Comparison of ENCODE assay signal across 8 cellular contexts in the genomic region with DNA sequence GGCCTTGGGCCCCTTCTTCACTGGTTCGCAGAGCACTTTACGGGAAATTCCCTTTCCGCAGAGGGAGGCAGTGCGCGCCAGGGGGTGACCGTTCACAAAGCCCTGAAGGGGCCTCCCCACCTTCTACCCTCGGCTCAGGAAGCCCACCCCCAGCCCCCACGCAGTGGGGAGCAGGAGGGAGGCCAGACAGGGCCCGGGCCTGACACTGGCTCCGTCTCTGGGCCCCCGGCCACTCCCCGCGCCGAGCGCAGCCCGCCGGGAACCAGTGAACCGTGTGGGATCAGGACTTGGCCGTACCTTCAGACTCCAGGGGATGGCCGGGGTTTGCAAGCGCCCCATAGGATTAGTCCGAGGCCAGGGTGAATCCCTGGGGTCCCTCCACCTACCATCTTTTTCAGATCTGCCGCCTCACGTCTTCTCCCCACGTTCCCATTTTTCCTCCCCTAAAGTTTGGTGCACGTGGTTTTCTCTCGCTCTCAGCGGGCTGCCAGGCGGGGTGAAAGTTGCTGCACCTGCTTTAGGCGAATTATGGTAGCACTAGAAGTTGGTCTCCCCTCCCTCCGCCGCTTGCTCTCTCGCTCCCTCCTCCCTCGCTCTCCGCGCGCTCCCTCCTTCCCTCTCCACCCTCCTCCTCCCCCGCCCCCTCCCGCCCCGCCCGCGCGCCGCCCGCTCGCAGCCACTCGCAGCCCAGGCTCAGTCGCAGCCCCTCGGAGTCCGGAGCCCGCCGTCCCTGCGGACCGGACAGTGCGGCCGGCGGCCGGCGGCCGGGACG. TPM values are rescaled to one million over a fixed set of nuclear protein-coding genes. Genes with fewer than 3 reads are reported as not detected.
DNase-seq lines count a peak whose midpoint lies in the region; FAIRE-seq and TF ChIP-seq lines count a peak whose summit lies in the region.

A gene with protein sequence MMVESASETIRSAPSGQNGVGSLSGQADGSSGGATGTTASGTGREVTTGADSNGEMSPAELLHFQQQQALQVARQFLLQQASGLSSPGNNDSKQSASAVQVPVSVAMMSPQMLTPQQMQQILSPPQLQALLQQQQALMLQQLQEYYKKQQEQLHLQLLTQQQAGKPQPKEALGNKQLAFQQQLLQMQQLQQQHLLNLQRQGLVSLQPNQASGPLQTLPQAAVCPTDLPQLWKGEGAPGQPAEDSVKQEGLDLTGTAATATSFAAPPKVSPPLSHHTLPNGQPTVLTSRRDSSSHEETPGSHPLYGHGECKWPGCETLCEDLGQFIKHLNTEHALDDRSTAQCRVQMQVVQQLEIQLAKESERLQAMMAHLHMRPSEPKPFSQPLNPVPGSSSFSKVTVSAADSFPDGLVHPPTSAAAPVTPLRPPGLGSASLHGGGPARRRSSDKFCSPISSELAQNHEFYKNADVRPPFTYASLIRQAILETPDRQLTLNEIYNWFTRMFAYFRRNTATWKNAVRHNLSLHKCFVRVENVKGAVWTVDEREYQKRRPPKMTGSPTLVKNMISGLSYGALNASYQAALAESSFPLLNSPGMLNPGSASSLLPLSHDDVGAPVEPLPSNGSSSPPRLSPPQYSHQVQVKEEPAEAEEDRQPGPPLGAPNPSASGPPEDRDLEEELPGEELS (plus strand): TSS at position 679 of the 772 bp plus-strand sequence. CDS start 19,380 bp downstream, outside the sequence.

- H3K27ac ChIP-seq in stomach = peak within 1 kb of the TSS; percentile 81 to 94 (median 88)

- peak within 1 kb of the TSS; percentile 80 for H2AFZ ChIP-seq in Loucy (ENCODE audit: low read length)

- peak within 1 kb of the TSS; percentile 97 for H3K4me2 ChIP-seq in Loucy (ENCODE audit: low read depth, low read length, poor library complexity, severe bottlenecking)

- peak within 1 kb of the TSS; percentile 82 for H3K9ac ChIP-seq in Loucy (ENCODE audit: low read depth, low read length, poor library complexity, severe bottlenecking)

- peaks cover 64% of the 10 kb centered on the region for H3K79me2 ChIP-seq in Loucy (ENCODE audit: insufficient read depth, low read length)

- TF ChIP-seq CTCF in Loucy (conservative IDR thresholded peaks at IDR 0.05; ENCODE audit: low read length) (no peak), fibroblast of villous mesenchyme (IDR thresholded peaks at IDR 0.05; ENCODE audit: insufficient read depth, low read depth, low read length) (no peak), neural crest cell (conservative IDR thresholded peaks at IDR 0.05) (no peak), stomach (IDR thresholded peaks at IDR 0.05) (no peak)

- H3K27me3 ChIP-seq in Loucy (ENCODE audit: insufficient read depth, low read length, poor library complexity, severe bottlenecking) (no peaks in the 10 kb centered on the region), stomach (peaks cover 0 to 44% (median 7%) of the 10 kb centered on the region in 3 donors)

- no peaks in the 10 kb centered on the region for H3F3A ChIP-seq in Loucy (ENCODE audit: low read depth)

- no peaks in the 10 kb centered on the region for H3K36me3 Mint-ChIP-seq in neural crest cell (ENCODE audit: low read depth)

- H3K9me2 ChIP-seq in Loucy (replicated peaks; ENCODE audit: low read depth, low read length) = no peaks in the 10 kb centered on the region

- peaks cover 36% of the 10 kb centered on the region for H4K20me1 ChIP-seq in Loucy (ENCODE audit: insufficient read depth, low read length, poor library complexity, severe bottlenecking)

- no peaks in the 10 kb centered on the region for H3K9me3 Mint-ChIP-seq in neural crest cell

- H3K4me3 ChIP-seq in Loucy (ENCODE audit: low read length, poor library complexity, severe bottlenecking) (peak within 1 kb of the TSS; percentile 99), fibroblast of villous mesenchyme (ENCODE audit: low read depth, low read length) (peak within 1 kb of the TSS; percentile 95), stomach (peak within 1 kb of the TSS; percentile 74 to 99 (median 94))

- intact Hi-C loops in stomach (cut with DNase I; ENCODE audit: low total_unique reads) = no loop called here

- WGBS in stomach, 5 donors = 0 to 2% (median 1%) methylated on average over 35 to 61 of the region's 61 CpGs

- H3K4me1 ChIP-seq in Loucy (ENCODE audit: insufficient read depth, low read length, poor library complexity, severe bottlenecking) = peaks cover 55% of the 10 kb centered on the region
- H3K4me1 ChIP-seq in stomach = peaks cover 30 to 69% (median 60%) of the 10 kb centered on the region in 4 donors

- H3K4me3 Mint-ChIP-seq in neural crest cell = peak within 1 kb of the TSS; percentile 98

- DNase-seq in ELF-1 (ENCODE audit: low read depth, low spot score) = peak; percentile 93
- DNase-seq in H54 (ENCODE audit: insufficient read length, low spot score) = peak; percentile 89
- DNase-seq in activated effector memory CD4-positive, alpha-beta T cell treated with Interleukin-2 at 50 U/mL for 16 hours = peak; percentile 74
- DNase-seq in fibroblast of villous mesenchyme (ENCODE audit: low read depth) = peak; percentile 95
- DNase-seq in neural crest cell (ENCODE audit: low read depth, low spot score) = peak; percentile 81
- peak; percentile 91 for DNase-seq in stomach

- H3K9me3 ChIP-seq in Loucy (ENCODE audit: insufficient read depth, low read depth, low read length) (no peaks in the 10 kb centered on the region), stomach (no peaks in the 10 kb centered on the region)

- H3K27me3 Mint-ChIP-seq in neural crest cell (ENCODE audit: low read depth) = peaks cover 12% of the 10 kb centered on the region

- peak within 1 kb of the TSS; percentile 86 for H3K27ac Mint-ChIP-seq in neural crest cell (ENCODE audit: unreplicated experiment)

- no peak for FAIRE-seq in H54 (lab: Jason Lieb, UNC)

- peaks cover 40% of the 10 kb centered on the region for H3K4me1 Mint-ChIP-seq in neural crest cell

- TF ChIP-seq EP300 in stomach (IDR thresholded peaks at IDR 0.05) = no peak

- TF ChIP-seq POLR2A in H54 (IDR thresholded peaks at IDR 0.05; ENCODE audit: low read depth, low read length) (peak; percentile 52; the same call in 1 of the 2 replicates), Raji (IDR thresholded peaks at IDR 0.05; ENCODE audit: insufficient read depth, low read depth, low read length) (peak; percentile 66), stomach (IDR thresholded peaks at IDR 0.05) (no peak)

- H3K36me3 ChIP-seq in Loucy (ENCODE audit: insufficient read depth, low read length) = no peaks in the 10 kb centered on the region; the same call in 1 of the 2 replicates
- H3K36me3 ChIP-seq in stomach = peaks cover 0 to 4% (median 1%) of the 10 kb centered on the region in 4 donors

RNA-seq across cellular contexts. Expression of the gene that starts here (rescaled TPM):
- total RNA-seq in fibroblast of villous mesenchyme = 2.2 and 4.5 TPM in 2 replicates
- 57.9 and 62.4 TPM in 2 replicates for total RNA-seq in neural crest cell
- 10 to 100 TPM in 4 of 5 donors, 1 to 10 TPM in 1; 7.9 to 70.4 (median 40.3) TPM for total RNA-seq in stomach
- polyA plus RNA-seq in stomach = 10 to 100 TPM; 14.3 to 33.7 (median 27.6) TPM

Comparison
In these comparisons a context has a peak if more than half of its experiments do, and no peak if none do; other contexts are left out.
1. Peak in every context shown above with its lines: DNase-seq, H3K4me3 ChIP-seq and H3K27ac ChIP-seq.
2. POLR2A ChIP-seq: peak in H54 (single experiment) and Raji (single experiment); none in stomach (0 of 4).